9 cellular contexts compared by ENCODE assay signal in genomic region chr19:5719961-5720790, GRCh38. TPM values are rescaled to one million over a fixed set of nuclear protein-coding genes. Genes with fewer than 3 reads are reported as not detected.
DNase-seq lines count a peak whose midpoint lies in the region; ATAC-seq and TF ChIP-seq lines count a peak whose summit lies in the region.
"Had no signal": no experiment of that assay in that cellular context is flagged by ENCODE, and none has a peak within 500 bp of the region (broad histone marks: within the 10 kb centered on the region; RNA-seq: fewer than 3 reads in every experiment).

CATSPERD (plus strand) TSS chr19:5720637; CDS start chr19:5720738, 101 bp downstream.
A gene with protein sequence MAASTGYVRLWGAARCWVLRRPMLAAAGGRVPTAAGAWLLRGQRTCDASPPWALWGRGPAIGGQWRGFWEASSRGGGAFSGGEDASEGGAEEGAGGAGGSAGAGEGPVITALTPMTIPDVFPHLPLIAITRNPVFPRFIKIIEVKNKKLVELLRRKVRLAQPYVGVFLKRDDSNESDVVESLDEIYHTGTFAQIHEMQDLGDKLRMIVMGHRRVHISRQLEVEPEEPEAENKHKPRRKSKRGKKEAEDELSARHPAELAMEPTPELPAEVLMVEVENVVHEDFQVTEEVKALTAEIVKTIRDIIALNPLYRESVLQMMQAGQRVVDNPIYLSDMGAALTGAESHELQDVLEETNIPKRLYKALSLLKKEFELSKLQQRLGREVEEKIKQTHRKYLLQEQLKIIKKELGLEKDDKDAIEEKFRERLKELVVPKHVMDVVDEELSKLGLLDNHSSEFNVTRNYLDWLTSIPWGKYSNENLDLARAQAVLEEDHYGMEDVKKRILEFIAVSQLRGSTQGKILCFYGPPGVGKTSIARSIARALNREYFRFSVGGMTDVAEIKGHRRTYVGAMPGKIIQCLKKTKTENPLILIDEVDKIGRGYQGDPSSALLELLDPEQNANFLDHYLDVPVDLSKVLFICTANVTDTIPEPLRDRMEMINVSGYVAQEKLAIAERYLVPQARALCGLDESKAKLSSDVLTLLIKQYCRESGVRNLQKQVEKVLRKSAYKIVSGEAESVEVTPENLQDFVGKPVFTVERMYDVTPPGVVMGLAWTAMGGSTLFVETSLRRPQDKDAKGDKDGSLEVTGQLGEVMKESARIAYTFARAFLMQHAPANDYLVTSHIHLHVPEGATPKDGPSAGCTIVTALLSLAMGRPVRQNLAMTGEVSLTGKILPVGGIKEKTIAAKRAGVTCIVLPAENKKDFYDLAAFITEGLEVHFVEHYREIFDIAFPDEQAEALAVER (minus strand): TSS chr19:5720146. CDS start chr19:5720132, 14 bp downstream.

- in situ Hi-C loops in mammary epithelial cell (cut with MboI; ENCODE audit: low sequenced_read_pairs in 2 of 2): loop anchor here in 1 of 2 donors (10.0 kb wide), 1 partner anchor 55 kb away; no protein-coding TSS in a partner anchor

- intact Hi-C loops in mammary epithelial cell (cut with micrococcal nuclease): loop anchor here (1.0 kb wide), 3 partner anchors 30 to 70 kb away; partner anchors contain the start of genes MICOS13 and RPL36

- POLR2A ChIA-PET in AG04450 (lab: Yijun Ruan, JAX): interaction anchor here (0.5 to 1.0 kb wide), 15 partner anchors 9 to 824 kb away, joined by 3 to 15 read pairs (median 5); partner anchors contain the start of gene RPL36

- no peaks in the 10 kb centered on the region for H4K20me1 ChIP-seq in mammary epithelial cell (ENCODE audit: insufficient read depth, low read length)

- peak within 1 kb of the TSS; percentile 98 for H3K27ac ChIP-seq in AG04450 (ENCODE audit: low read depth, low read length)
- peak within 1 kb of the TSS; percentile 87 for H3K27ac ChIP-seq in VCaP
- H3K27ac ChIP-seq in mammary epithelial cell (ENCODE audit: insufficient read depth, low read depth, low read length): peak within 1 kb of the TSS; percentile 91
- H3K27ac ChIP-seq in iPS-20b (ENCODE audit: low read length): peak within 1 kb of the TSS; percentile 81
- peak within 1 kb of the TSS; percentile 77 to 100 (median 94) for H3K27ac ChIP-seq in skin epidermis

- H3K79me2 ChIP-seq in mammary epithelial cell (ENCODE audit: insufficient read depth, low read length): peaks cover 44% of the 10 kb centered on the region

- peak within 1 kb of the TSS; percentile 87 for H3K4me2 ChIP-seq in mammary epithelial cell (ENCODE audit: insufficient read depth, low read depth, low read length)

- H3K27me3 ChIP-seq in AG04450 (ENCODE audit: control insufficient read depth, insufficient read depth, low read length) (no peaks in the 10 kb centered on the region), mammary epithelial cell (ENCODE audit: insufficient read depth, low read length) (no peaks in the 10 kb centered on the region), iPS-20b (ENCODE audit: insufficient read depth, low read length) (no peaks in the 10 kb centered on the region)

- H3K36me3 ChIP-seq in mammary epithelial cell (ENCODE audit: insufficient read depth, low read length): peaks cover 10% of the 10 kb centered on the region
- H3K36me3 ChIP-seq in iPS-20b (ENCODE audit: insufficient read depth, low read depth, low read length): peaks cover 15% of the 10 kb centered on the region

- TF ChIP-seq CTCF in AG04450 (IDR thresholded peaks at IDR 0.05; ENCODE audit: low read depth, low read length): peak; percentile 90
- peak; percentile 85 for TF ChIP-seq CTCF in VCaP (conservative IDR thresholded peaks at IDR 0.05)
- TF ChIP-seq CTCF in mammary epithelial cell (conservative IDR thresholded peaks at IDR 0.05 in 1 of 2, IDR thresholded peaks at IDR 0.05 in 1 of 2; ENCODE audit: extremely low read depth in 1 of 2, insufficient read depth in 1 of 2, low read depth in 1 of 2, low read length in 2 of 2): peak; percentile 81 to 93

- H3K9me3 ChIP-seq in AG04450 (ENCODE audit: control insufficient read depth, insufficient read depth, low read length) (no peaks in the 10 kb centered on the region), mammary epithelial cell (replicated peaks; ENCODE audit: insufficient read depth, low read length) (no peaks in the 10 kb centered on the region), iPS-20b (ENCODE audit: insufficient read depth, low read depth, low read length) (no peaks in the 10 kb centered on the region)

- peak within 1 kb of the TSS; percentile 94 for H3K9ac ChIP-seq in mammary epithelial cell (ENCODE audit: insufficient read depth, low read length)
- H3K9ac ChIP-seq in iPS-20b (ENCODE audit: low read depth, low read length): peak within 1 kb of the TSS; percentile 99

- dilution Hi-C loops in mammary epithelial cell (cut with HindIII; ENCODE audit: low sequenced_read_pairs): no loop called here

- CTCF ChIA-PET in AG04450 (lab: Charles Lee) (interaction anchor here (0.5 to 2.7 kb wide), 11 partner anchors 8 to 396 kb away, joined by 3 to 23 read pairs (median 3); partner anchors contain the start of genes NDUFA11 and RPL36), mammary epithelial cell (lab: Charles Lee; ENCODE audit: low non-redundant PET) (interaction anchor here (0.7 kb wide), 3 partner anchors 33 to 84 kb away, joined by 3 to 40 read pairs (median 27); no protein-coding TSS in a partner anchor)

- peak within 1 kb of the TSS; percentile 86 for H2AFZ ChIP-seq in mammary epithelial cell (ENCODE audit: low read depth, low read length)

- H3K4me3 ChIP-seq in AG04450 (ENCODE audit: low read depth, low read length) (peak within 1 kb of the TSS; percentile 98), mammary epithelial cell (replicated peaks in 1 of 3; ENCODE audit: insufficient read depth in 1 of 3, low read depth in 2 of 3, low read length in 3 of 3) (peak within 1 kb of the TSS; percentile 46 to 94 (median 66)), iPS-20b (ENCODE audit: low read length) (peak within 1 kb of the TSS; percentile 99), skin epidermis (peak within 1 kb of the TSS; percentile 84 to 100 (median 92))

- H3K4me1 ChIP-seq in mammary epithelial cell (ENCODE audit: insufficient read depth, low read length): peaks cover 14% of the 10 kb centered on the region
- H3K4me1 ChIP-seq in iPS-20b (ENCODE audit: insufficient read depth, low read length): no peaks in the 10 kb centered on the region

- 2% methylated on average over 18 of the region's 90 CpGs for WGBS in mammary epithelial cell (ENCODE audit: low coverage, missing lambda C conversion rate)

- peak; percentile 97 for DNase-seq in AG04450 (ENCODE audit: low read depth, low spot score)
- peak; percentile 98 for DNase-seq in NCI-H2171 treated with DMSO at 0.1 percent for 48 hours (lab: John Stamatoyannopoulos, UW)
- DNase-seq in mammary epithelial cell: peak; percentile 98

- ATAC-seq in GM18868 (IDR thresholded peaks at IDR 0.05; ENCODE audit: unreplicated experiment): peak; percentile 86
- ATAC-seq in HG03108 (IDR thresholded peaks at IDR 0.05; ENCODE audit: unreplicated experiment): peak; percentile 81

- BruUV-seq in mammary epithelial cell (replicated peaks; lab: Mats Ljungman, UMichigan): no TSS peak

RNA-seq across cellular contexts. Expression of gene CATSPERD, which starts in this region (rescaled TPM):
- polyA plus RNA-seq in AG04450 (2011; rRNA removed) (not detected in 2 replicates), mammary epithelial cell (not detected)
- polyA minus RNA-seq in AG04450 (2011; rRNA and poly(A)+ RNA removed): not detected in 2 replicates
- not detected for total RNA-seq in mammary epithelial cell
- polyA minus RNA-seq in mammary epithelial cell: not detected
- total RNA-seq: activated CD8-positive, alpha-beta memory T cell treated with anti-CD3 and anti-CD28 coated beads for 36 hours had no signal

RNA-seq across cellular contexts. Expression of the second gene that starts in this region (rescaled TPM):
- polyA plus RNA-seq in AG04450 (2011; rRNA removed): 37.8 and 48.6 TPM in 2 replicates
- polyA minus RNA-seq in AG04450 (2011; rRNA and poly(A)+ RNA removed): 34.4 and 54.3 TPM in 2 replicates
- 10 to 100 TPM; 73.7 to 88.3 TPM for total RNA-seq in mammary epithelial cell
- 55.0 TPM for polyA plus RNA-seq in mammary epithelial cell
- polyA minus RNA-seq in mammary epithelial cell: 64.3 TPM

Comparison
In these comparisons a context has a peak if more than half of its experiments do, and no peak if none do; other contexts are left out.
1. Peak in every context shown above with its lines: DNase-seq, ATAC-seq, H3K4me3 ChIP-seq and H3K27ac ChIP-seq.